8 cellular contexts compared by ENCODE assay signal in genomic region chr21:29078884-29079765, GRCh38. TPM values are rescaled to one million over a fixed set of nuclear protein-coding genes. Genes with fewer than 3 reads are reported as not detected.
DNase-seq lines count a peak whose midpoint lies in the region; ATAC-seq, FAIRE-seq and TF ChIP-seq lines count a peak whose summit lies in the region.

No MANE protein-coding gene starts in this region.

- FAIRE-seq in GM19239 (lab: Jason Lieb, UNC): peak; percentile 83

- peaks cover 0 to 25% (median 11%) of the 10 kb centered on the region in 11 experiments; a peak in 15 of 22 replicates for H3K9me3 ChIP-seq in BLaER1 treated with 17β-estradiol and CSF1 and Interleukin-3, amounts not matched to agents 10 nM and 100 nM (replicated peaks in 1 of 11)
- H3K9me3 ChIP-seq in HAP-1: no peaks in the 10 kb centered on the region

- no peak for DNase-seq in GM19239 (ENCODE audit: insufficient read length, low spot score)
- peak; percentile 96 for DNase-seq in HL-60 (ENCODE audit: low read depth in 1 of 2, low spot score in 1 of 2)
- peak; percentile 26 to 49 for DNase-seq in activated CD4-positive, alpha-beta T cell treated with anti-CD3 and anti-CD28 coated beads, Interleukin-2, amount 50 U/mL, for 48 hours
- peak; percentile 29 to 37 for DNase-seq in lung microvascular endothelial cell (ENCODE audit: low read depth in 2 of 2)
- DNase-seq in HAP-1 (ENCODE audit: low spot score in 2 of 2): no peak
- no peak for DNase-seq in germinal center (ENCODE audit: low spot score)

- TF ChIP-seq CTCF in HL-60 (IDR thresholded peaks at IDR 0.05; ENCODE audit: insufficient read depth, low read length): no peak

- H3K9ac ChIP-seq in BLaER1 treated with 17β-estradiol and CSF1 and Interleukin-3, amounts not matched to agents 10 nM and 100 nM: peak overlapping the region in 8 of 11 experiments; percentile 42 to 64 (median 60); a peak in 12 of 22 replicates

- peak overlapping the region in 2 of 10 experiments; percentile 6 to 27; a peak in 2 of 20 replicates for H3K4me3 ChIP-seq in BLaER1 treated with 17β-estradiol and CSF1 and Interleukin-3, amounts not matched to agents 10 nM and 100 nM
- H3K4me3 ChIP-seq in HL-60 (replicated peaks; ENCODE audit: insufficient read depth, low read length): no peak overlapping the region
- no peak overlapping the region for H3K4me3 ChIP-seq in HAP-1

- no peak for ATAC-seq in GM21526 (IDR thresholded peaks at IDR 0.05; ENCODE audit: low FRiP score, unreplicated experiment)

- in situ Hi-C loops in HAP-1 (cut with MboI; ENCODE audit: low sequenced_read_pairs): loop anchor here (25.0 kb wide), 1 partner anchor 2008 kb away; no protein-coding TSS in a partner anchor

- peaks cover 58 to 77% (median 69%) of the 10 kb centered on the region in 10 experiments for H3K4me1 ChIP-seq in BLaER1 treated with 17β-estradiol and CSF1 and Interleukin-3, amounts not matched to agents 10 nM and 100 nM
- H3K4me1 ChIP-seq in HAP-1: peaks cover 2% of the 10 kb centered on the region; the same call in 1 of the 2 replicates

- no peaks in the 10 kb centered on the region for H3K36me3 ChIP-seq in BLaER1 treated with 17β-estradiol and CSF1 and Interleukin-3, amounts not matched to agents 10 nM and 100 nM
- no peaks in the 10 kb centered on the region for H3K36me3 ChIP-seq in HAP-1 (replicated peaks)

- H3K27ac ChIP-seq in BLaER1 treated with 17β-estradiol and CSF1 and Interleukin-3, amounts not matched to agents 10 nM and 100 nM: peak overlapping the region; percentile 38 to 85 (median 81); a peak in 21 of 22 replicates
- H3K27ac ChIP-seq in HL-60 (replicated peaks): peak overlapping the region; percentile 54

- no peaks in the 10 kb centered on the region for H4K20me1 ChIP-seq in BLaER1 treated with 17β-estradiol and CSF1 and Interleukin-3, amounts not matched to agents 10 nM and 100 nM

- H3K4me2 ChIP-seq in BLaER1 treated with 17β-estradiol and CSF1 and Interleukin-3, amounts not matched to agents 10 nM and 100 nM: peak overlapping the region; percentile 72 to 92 (median 83)

- H3K27me3 ChIP-seq in BLaER1 treated with 17β-estradiol and CSF1 and Interleukin-3, amounts not matched to agents 10 nM and 100 nM: no peaks in the 10 kb centered on the region
- H3K27me3 ChIP-seq in HL-60 (ENCODE audit: insufficient read depth, poor library complexity, severe bottlenecking) (no peaks in the 10 kb centered on the region), HAP-1 (ENCODE audit: low read depth) (peaks cover 8% of the 10 kb centered on the region; the same call in 1 of the 2 replicates)

RNA-seq across cellular contexts. Expression of gene CCT8, which starts 5.7 kb away (rescaled TPM):
- total RNA-seq in lung microvascular endothelial cell: 171 and 200 TPM in 2 replicates

RNA-seq across cellular contexts. Expression of gene MAP3K7CL, which starts 51.3 kb away (rescaled TPM):
- total RNA-seq in lung microvascular endothelial cell: 2.2 and 3.0 TPM in 2 replicates

RNA-seq across cellular contexts. Expression of gene USP16, which starts 54.7 kb away (rescaled TPM):
- 17.4 and 21.4 TPM in 2 replicates for total RNA-seq in lung microvascular endothelial cell

RNA-seq across cellular contexts. Expression of gene RWDD2B, which starts 60.0 kb away (rescaled TPM):
- total RNA-seq in lung microvascular endothelial cell: 10.5 and 10.9 TPM in 2 replicates

Comparison
In these comparisons a context has a peak if more than half of its experiments do, and no peak if none do; other contexts are left out.
1. DNase-seq: peak in HL-60 (2 of 2), activated CD4-positive, alpha-beta T cell treated with anti-CD3 and anti-CD28 coated beads, Interleukin-2, amount 50 U/mL, for 48 hours (2 of 2) and lung microvascular endothelial cell (2 of 2); none in GM19239 (single experiment), HAP-1 (0 of 2) and germinal center (single experiment).